ENCODE assay signal across 26 cellular contexts in genomic region chr1:84932991-84933611, GRCh38. TPM values are rescaled to one million over a fixed set of nuclear protein-coding genes. Genes with fewer than 3 reads are reported as not detected.
DNase-seq lines count a peak whose midpoint lies in the region; ATAC-seq, FAIRE-seq and TF ChIP-seq lines count a peak whose summit lies in the region.
"Had no signal": no experiment of that assay in that cellular context is flagged by ENCODE, and none has a peak within 500 bp of the region (broad histone marks: within the 10 kb centered on the region; RNA-seq: fewer than 3 reads in every experiment).

No MANE protein-coding gene starts in this region.

- H3K4me3 ChIP-seq in IMR-90 (ENCODE audit: insufficient read depth, low read depth, low read length) (no peak overlapping the region), K562 (no peak overlapping the region), keratinocyte (ENCODE audit: control insufficient read depth in 2 of 3, extremely low read depth in 1 of 3, insufficient read depth in 2 of 3, low read depth in 1 of 3, low read length in 3 of 3) (no peak overlapping the region), heart left ventricle (no peak overlapping the region)
- H3K4me3 ChIP-seq: BLaER1 treated with 17β-estradiol and CSF1 and Interleukin-3, amounts not matched to agents 10 nM and 100 nM; GM23338; HAP-1 had no signal

- no peaks in the 10 kb centered on the region for H3K27me3 Mint-ChIP-seq in stimulated activated memory B cell treated with anti-CD40 and anti-IgM and Interleukin-4, amounts not matched to agents 10 μg/mL and 1 μg/mL and 100 μg/mL, for 72 hours
- H3K27me3 Mint-ChIP-seq: CD4-positive, alpha-beta T cell; CD8-positive, alpha-beta memory T cell had no signal

- no peak overlapping the region for H3K18ac ChIP-seq in IMR-90 (ENCODE audit: low read depth, low read length)

- WGBS in IMR-90 (ENCODE audit: extremely low coverage in 2 of 2, insufficient read length in 1 of 2), 2 experiments = no CpG with 5 or more reads among the region's 7 CpGs
- WGBS in K562 (ENCODE audit: insufficient coverage, low coverage, missing lambda C conversion rate) = 0% methylated on average over 7 of the region's 7 CpGs
- 74 to 90% (median 82%) methylated on average over 7 of the region's 7 CpGs for WGBS in heart left ventricle, 4 donors

- no peak overlapping the region for H2BK20ac ChIP-seq in IMR-90 (ENCODE audit: low read depth, low read length)

- H3K4me1 ChIP-seq in IMR-90 (ENCODE audit: control insufficient read depth, insufficient read depth, low read length) (no peaks in the 10 kb centered on the region), K562 (replicated peaks in 1 of 2; ENCODE audit: control insufficient read depth in 2 of 2, insufficient read depth in 2 of 2, low read length in 2 of 2) (no peaks in the 10 kb centered on the region), keratinocyte (ENCODE audit: control insufficient read depth, extremely low read depth, insufficient read depth, low read length) (no peaks in the 10 kb centered on the region), heart left ventricle (no peaks in the 10 kb centered on the region)
- H3K4me1 ChIP-seq: BE2C, HAP-1 had no signal

- peaks cover 64% of the 10 kb centered on the region for H3K36me3 Mint-ChIP-seq in stimulated activated memory B cell treated with anti-CD40 and anti-IgM and Interleukin-4, amounts not matched to agents 10 μg/mL and 1 μg/mL and 100 μg/mL, for 72 hours
- H3K36me3 Mint-ChIP-seq: CD14-positive monocyte had no signal

- no peak overlapping the region for H3K14ac ChIP-seq in IMR-90 (replicated peaks; ENCODE audit: low read depth, low read length)

- TF ChIP-seq RAD21 in IMR-90 (IDR thresholded peaks at IDR 0.05; ENCODE audit: low read length) = no peak
- TF ChIP-seq RAD21 in K562 (CRISPR knock-in tag; conservative IDR thresholded peaks at IDR 0.05 in 1 of 2, IDR thresholded peaks at IDR 0.05 in 1 of 2) = no peak

- POLR2A ChIA-PET in IMR-90 (lab: Charles Lee; ENCODE audit: unreplicated experiment) = no interaction called here
- POLR2A ChIA-PET in K562 (lab: Yijun Ruan, JAX) = no interaction called here

- peaks cover 32% of the 10 kb centered on the region for H3K27me3 ChIP-seq in IMR-90 (ENCODE audit: control insufficient read depth, insufficient read depth, low read length)
- peaks cover 0 to 5% of the 10 kb centered on the region in 2 experiments; a peak in 1 of 5 replicates for H3K27me3 ChIP-seq in K562 (ENCODE audit: control insufficient read depth in 2 of 2, insufficient read depth in 2 of 2, low read length in 2 of 2)
- no peaks in the 10 kb centered on the region for H3K27me3 ChIP-seq in keratinocyte (ENCODE audit: control insufficient read depth, extremely low read depth, insufficient read depth, low read length)
- H3K27me3 ChIP-seq in heart left ventricle = peaks cover 0 to 6% (median 0%) of the 10 kb centered on the region in 9 donors
- H3K27me3 ChIP-seq: BE2C; BLaER1 treated with 17β-estradiol and CSF1 and Interleukin-3, amounts not matched to agents 10 nM and 100 nM had no signal

- H2AK5ac ChIP-seq in IMR-90 (ENCODE audit: low read depth, low read length) = no peak overlapping the region

- TF ChIP-seq CTCF in IMR-90 (conservative IDR thresholded peaks at IDR 0.05; ENCODE audit: low read depth, low read length) (no peak), K562 (IDR thresholded peaks at IDR 0.05 in 2 of 3, conservative IDR thresholded peaks at IDR 0.05 in 1 of 3; ENCODE audit: insufficient read depth in 2 of 3, low read depth in 1 of 3, low read length in 3 of 3) (no peak), keratinocyte (optimal IDR thresholded peaks at IDR 0.05 in 1 of 3, IDR thresholded peaks at IDR 0.05 in 1 of 3, conservative IDR thresholded peaks at IDR 0.05 in 1 of 3; ENCODE audit: extremely low read depth in 1 of 3, insufficient read depth in 2 of 3, low read length in 3 of 3) (no peak), heart left ventricle (IDR thresholded peaks at IDR 0.05) (no peak)

- H3K9ac ChIP-seq in IMR-90 (ENCODE audit: low read depth, low read length) (no peak overlapping the region), K562 (ENCODE audit: insufficient read depth in 1 of 2, low read depth in 2 of 2, low read length in 2 of 2) (no peak overlapping the region), keratinocyte (ENCODE audit: control insufficient read depth, extremely low read depth, insufficient read depth, low read length) (no peak overlapping the region)
- H3K9ac ChIP-seq: BLaER1 treated with 17β-estradiol and CSF1 and Interleukin-3, amounts not matched to agents 10 nM and 100 nM had no signal

- peak overlapping the region; percentile 2 for H3K27ac Mint-ChIP-seq in stimulated activated memory B cell treated with anti-CD40 and anti-IgM and Interleukin-4, amounts not matched to agents 10 μg/mL and 1 μg/mL and 100 μg/mL, for 72 hours
- H3K27ac Mint-ChIP-seq: CD4-positive, alpha-beta T cell; GM23338; HFFc6 had no signal

- TF ChIP-seq POLR2A in IMR-90 (IDR thresholded peaks at IDR 0.05; ENCODE audit: low read depth, low read length) = no peak
- TF ChIP-seq POLR2A in K562 (conservative IDR thresholded peaks at IDR 0.05) = no peak
- TF ChIP-seq POLR2A in heart left ventricle (IDR thresholded peaks at IDR 0.05) = no peak

- no peak overlapping the region for H2BK5ac ChIP-seq in IMR-90 (ENCODE audit: low read depth, low read length, poor library complexity, severe bottlenecking)

- H4K8ac ChIP-seq in IMR-90 (ENCODE audit: low read depth in 2 of 2, low read length in 2 of 2) = no peak overlapping the region

- H3K9me3 ChIP-seq in IMR-90 (ENCODE audit: control insufficient read depth, insufficient read depth, low read length) (no peaks in the 10 kb centered on the region), K562 (replicated peaks; ENCODE audit: control insufficient read depth, insufficient read depth, low read depth, low read length) (no peaks in the 10 kb centered on the region), keratinocyte (ENCODE audit: control insufficient read depth, low read depth, low read length) (no peaks in the 10 kb centered on the region), heart left ventricle (no peaks in the 10 kb centered on the region)
- H3K9me3 ChIP-seq: BE2C; BLaER1 treated with 17β-estradiol and CSF1 and Interleukin-3, amounts not matched to agents 10 nM and 100 nM; HAP-1 had no signal

- H2AFZ ChIP-seq in IMR-90 (replicated peaks; ENCODE audit: low read length, poor library complexity) = no peak overlapping the region
- H2AFZ ChIP-seq in K562 (ENCODE audit: low read depth, low read length) = no peak overlapping the region
- no peak overlapping the region for H2AFZ ChIP-seq in keratinocyte (ENCODE audit: control insufficient read depth, low read length)
- H2AFZ ChIP-seq: GM23338 had no signal

- H4K5ac ChIP-seq in IMR-90 (ENCODE audit: low read depth, low read length) = no peak overlapping the region

- no peak overlapping the region for H4K91ac ChIP-seq in IMR-90 (ENCODE audit: insufficient read depth, low read depth, low read length)

- no peaks in the 10 kb centered on the region for H3K36me3 ChIP-seq in IMR-90 (ENCODE audit: control insufficient read depth, insufficient read depth, low read length)
- H3K36me3 ChIP-seq in K562 (ENCODE audit: control insufficient read depth, insufficient read depth, low read length) = no peaks in the 10 kb centered on the region
- H3K36me3 ChIP-seq in keratinocyte (ENCODE audit: control insufficient read depth in 2 of 2, extremely low read depth in 1 of 2, insufficient read depth in 2 of 2, low read length in 2 of 2) = no peaks in the 10 kb centered on the region
- H3K36me3 ChIP-seq in heart left ventricle = no peaks in the 10 kb centered on the region
- H3K36me3 ChIP-seq: BE2C; BLaER1 treated with 17β-estradiol and CSF1 and Interleukin-3, amounts not matched to agents 10 nM and 100 nM; HAP-1 had no signal

- BruUV-seq in IMR-90 (replicated peaks; lab: Mats Ljungman, UMichigan) = no TSS peak
- BruUV-seq in K562 (replicated peaks; lab: Mats Ljungman, UMichigan) = no TSS peak

- H3K4me2 ChIP-seq in IMR-90 (ENCODE audit: low read depth, low read length) = no peak overlapping the region
- H3K4me2 ChIP-seq in K562 (ENCODE audit: insufficient read depth, low read length) = no peak overlapping the region
- H3K4me2 ChIP-seq in keratinocyte (ENCODE audit: control insufficient read depth, extremely low read depth, insufficient read depth, low read depth, low read length) = no peak overlapping the region
- H3K4me2 ChIP-seq: BLaER1 treated with 17β-estradiol and CSF1 and Interleukin-3, amounts not matched to agents 10 nM and 100 nM; GM23338 had no signal

- H2AK9ac ChIP-seq in IMR-90 (replicated peaks; ENCODE audit: low read depth, low read length, poor library complexity) = no peak overlapping the region

- dilution Hi-C loops in IMR-90 (cut with HindIII; ENCODE audit: low sequenced_read_pairs, unreplicated experiment) (no loop called here), keratinocyte (cut with MboI; ENCODE audit: extremely low pct_ligation_motif_present, low sequenced_read_pairs) (no loop called here)

- H3K4me3 Mint-ChIP-seq in stimulated activated memory B cell treated with anti-CD40 and anti-IgM and Interleukin-4, amounts not matched to agents 10 μg/mL and 1 μg/mL and 100 μg/mL, for 72 hours = no peak overlapping the region
- H3K4me3 Mint-ChIP-seq: CD14-positive monocyte; CD4-positive, alpha-beta T cell; CD8-positive, alpha-beta memory T cell; GM23338; HFFc6 had no signal

- H3K79me2 ChIP-seq in K562 (ENCODE audit: control insufficient read depth, insufficient read depth, low read length) (no peaks in the 10 kb centered on the region), keratinocyte (ENCODE audit: control insufficient read depth, insufficient read depth, low read length) (no peaks in the 10 kb centered on the region)

- FAIRE-seq in K562 (lab: Jason Lieb, UNC) = no peak
- peak; percentile 34 for FAIRE-seq in keratinocyte (lab: Jason Lieb, UNC)
- FAIRE-seq: A204.1, D721Med, GM12891, GM18507, H54 had no signal

- no peaks in the 10 kb centered on the region for H3K9me3 Mint-ChIP-seq in stimulated activated memory B cell treated with anti-CD40 and anti-IgM and Interleukin-4, amounts not matched to agents 10 μg/mL and 1 μg/mL and 100 μg/mL, for 72 hours
- H3K9me3 Mint-ChIP-seq: CD14-positive monocyte; CD4-positive, alpha-beta T cell; CD8-positive, alpha-beta memory T cell; GM23338; HFFc6 had no signal

- TF ChIP-seq EP300 in K562 (IDR thresholded peaks at IDR 0.05; ENCODE audit: low read length) = no peak

- no peak overlapping the region for H3K4ac ChIP-seq in IMR-90 (ENCODE audit: low read depth, low read length)

- H3K27ac ChIP-seq in IMR-90 (ENCODE audit: insufficient read depth, low read length) (no peak overlapping the region), K562 (ENCODE audit: extremely low read depth, low read depth, low read length) (no peak overlapping the region), keratinocyte (ENCODE audit: control insufficient read depth, insufficient read depth, low read length) (no peak overlapping the region), heart left ventricle (no peak overlapping the region)
- H3K27ac ChIP-seq: BLaER1 treated with 17β-estradiol and CSF1 and Interleukin-3, amounts not matched to agents 10 nM and 100 nM had no signal

- H3K23ac ChIP-seq in IMR-90 (ENCODE audit: low read depth, low read length) = no peak overlapping the region

- H3K56ac ChIP-seq in IMR-90 (ENCODE audit: extremely low read depth, insufficient read depth, low read length) = no peak overlapping the region

- no peaks in the 10 kb centered on the region for H3K4me1 Mint-ChIP-seq in stimulated activated memory B cell treated with anti-CD40 and anti-IgM and Interleukin-4, amounts not matched to agents 10 μg/mL and 1 μg/mL and 100 μg/mL, for 72 hours
- H3K4me1 Mint-ChIP-seq: CD14-positive monocyte had no signal

- intact Hi-C loops in IMR-90 (cut with micrococcal nuclease) (loop anchor here (10.0 kb wide), 1 partner anchor 308 kb away; no protein-coding TSS in a partner anchor), K562 (cut with micrococcal nuclease) (loop anchor here (10.0 kb wide), 2 partner anchors 308 to 1028 kb away; no protein-coding TSS in a partner anchor), heart left ventricle (cut with DNase I) (loop anchor here in 8 of 10 donors (5.0 to 10.0 kb wide), 8 partner anchors 148 to 1028 kb away; no protein-coding TSS in a partner anchor)

- no peaks in the 10 kb centered on the region for H3K79me1 ChIP-seq in IMR-90 (ENCODE audit: low read depth in 1 of 2, low read length in 2 of 2)

- no peak overlapping the region for H2BK15ac ChIP-seq in IMR-90 (ENCODE audit: low read depth, low read length)

- no peaks in the 10 kb centered on the region for H3K9me1 ChIP-seq in IMR-90 (ENCODE audit: insufficient read depth, low read length)
- H3K9me1 ChIP-seq in K562 (ENCODE audit: control insufficient read depth, insufficient read depth, low read length) = no peaks in the 10 kb centered on the region
- no peaks in the 10 kb centered on the region for H3K9me1 ChIP-seq in keratinocyte (ENCODE audit: control insufficient read depth, extremely low read depth, insufficient read depth, low read length)

- no peaks in the 10 kb centered on the region for H4K20me1 ChIP-seq in IMR-90 (ENCODE audit: insufficient read depth, low read length)
- H4K20me1 ChIP-seq in K562 (replicated peaks; ENCODE audit: control insufficient read depth, insufficient read depth, low read length) = no peaks in the 10 kb centered on the region
- no peaks in the 10 kb centered on the region for H4K20me1 ChIP-seq in keratinocyte (ENCODE audit: control insufficient read depth, extremely low read depth, insufficient read depth, low read length)
- H4K20me1 ChIP-seq: BLaER1 treated with 17β-estradiol and CSF1 and Interleukin-3, amounts not matched to agents 10 nM and 100 nM had no signal

- ATAC-seq in IMR-90 (ENCODE audit: low read depth) (no peak), K562 (no peak), heart left ventricle (no peak)
- no peak for ATAC-seq in stimulated activated memory B cell treated with anti-CD40 and anti-IgM and Interleukin-4, amounts not matched to agents 10 μg/mL and 1 μg/mL and 100 μg/mL, for 72 hours
- ATAC-seq: GM23338 had no signal

- CTCF ChIA-PET in IMR-90 (lab: Yijun Ruan, JAX) (no interaction called here), K562 (lab: Yijun Ruan, JAX; ENCODE audit: low intra/inter-chr PET ratio) (no interaction called here)

- in situ Hi-C loops in IMR-90 (cut with MboI; ENCODE audit: low sequenced_read_pairs) = loop anchor here (10.0 to 25.0 kb wide), 2 partner anchors 321 to 468 kb away; no protein-coding TSS in a partner anchor
- in situ Hi-C loops in K562 (cut with MboI) = loop anchor here (25.0 kb wide), 1 partner anchor 1021 kb away; no protein-coding TSS in a partner anchor

- DNase-seq in IMR-90 (no peak), K562 (ENCODE audit: extremely low read depth in 1 of 4, low spot score in 3 of 4) (no peak), keratinocyte (ENCODE audit: low read depth, low spot score) (no peak), SHP77 treated with DMSO at 0.1 percent for 48 hours (lab: John Stamatoyannopoulos, UW) (no peak), heart left ventricle (no peak), foreskin melanocyte (no peak)
- DNase-seq: ACHN; AML-193; BE2C; CD4-positive, alpha-beta T cell; CD8-positive, alpha-beta memory T cell; DMS53; DMS79 treated with DMSO at 0.1 percent for 48 hours; GF-D8; HFFc6 had no signal

- no peak overlapping the region for H2BK120ac ChIP-seq in IMR-90 (ENCODE audit: low read depth, low read length)

RNA-seq across cellular contexts. Expression of gene LPAR3, which starts 40.1 kb away (rescaled TPM):
- total RNA-seq in IMR-90 (2012; rRNA removed) (0.18 and 0.28 TPM in 2 replicates), K562 (2014; rRNA removed) (not detected in 2 replicates), K562 (2014; rRNA removed; fragmentation: Illumina TruSeq; extraction: Trizol) (not detected in 2 replicates), K562 (2015; rRNA removed; fragmentation: Illumina TruSeq; extraction: Trizol) (not detected in 2 replicates), K562 (2021) (0.11 TPM in 2 replicates), heart left ventricle (10 to 100 TPM in 7 of 9 donors, 1 to 10 TPM in 2; 5.9 to 25.0 (median 14.7) TPM)
- polyA plus RNA-seq in IMR-90 (2012; rRNA removed) (0.07 and 0.09 TPM in 2 replicates), K562 (2011; rRNA removed) (not detected in 2 replicates), K562 (2014; fragmentation: Illumina TruSeq; extraction: Trizol) (not detected in 2 replicates), K562 (2014; fragmentation: Nextera tagmentation; extraction: Ambion mirVana) (not detected), K562 (2014; rRNA removed) (not detected in 2 replicates), keratinocyte (39.2 to 43.2 TPM (median 42.1 TPM) in 3 replicates), heart left ventricle (10 to 100 TPM in 1 of 2 donors, 1 to 10 TPM in 1; 9.7 to 10.6 TPM)
- polyA plus RNA-seq in IMR-90 (2012; cell fraction: cytosol; rRNA removed) = 0.12 and 0.56 TPM in 2 replicates
- polyA plus RNA-seq in IMR-90 (2012; cell fraction: nucleus; rRNA removed; ENCODE audit: low replicate concordance) = 0.03 TPM in 1 of 2 replicates, not detected in the other
- total RNA-seq in K562 (2011; cell fraction: chromatin; rRNA removed; ENCODE audit: low replicate concordance) = not detected in 2 replicates
- total RNA-seq in K562 (2011; cell fraction: nucleolus; rRNA removed) = not detected in 2 replicates
- not detected in 2 replicates for total RNA-seq in K562 (2011; cell fraction: nucleoplasm; rRNA removed)
- polyA plus RNA-seq in K562 (2011; cell fraction: cytosol; rRNA removed) = not detected in 2 replicates
- polyA plus RNA-seq in K562 (2011; cell fraction: nucleus; rRNA removed) = not detected in 2 replicates
- polyA plus RNA-seq in K562 (2012) = 0.03 TPM in 1 of 2 replicates, not detected in the other
- not detected in 2 replicates for polyA minus RNA-seq in K562 (2011; rRNA and poly(A)+ RNA removed)
- polyA minus RNA-seq in K562 (2011; cell fraction: cytosol; rRNA and poly(A)+ RNA removed) = not detected in 2 replicates
- not detected in 2 replicates for polyA minus RNA-seq in K562 (2011; cell fraction: nucleus; rRNA and poly(A)+ RNA removed)
- polyA plus RNA-seq in keratinocyte (2011; ENCODE audit: low read depth) = 25.1 TPM
- polyA plus RNA-seq in keratinocyte (2011; cell fraction: cytosol; rRNA removed) = 24.8 and 26.5 TPM in 2 replicates
- polyA plus RNA-seq in keratinocyte (2011; cell fraction: nucleus; rRNA removed) = 38.1 and 38.7 TPM in 2 replicates
- polyA plus RNA-seq in keratinocyte (2012; ENCODE audit: low replicate concordance) = 17.9 and 23.4 TPM in 2 replicates
- polyA minus RNA-seq in keratinocyte = 57.2 to 133 TPM (median 85.3 TPM) in 3 replicates
- 64.3 TPM for polyA minus RNA-seq in keratinocyte (2011; cell fraction: cytosol; rRNA and poly(A)+ RNA removed)
- 33.9 and 57.2 TPM in 2 replicates for polyA minus RNA-seq in keratinocyte (2011; cell fraction: nucleus; rRNA and poly(A)+ RNA removed)
- total RNA-seq: G401 had no signal
- polyA plus RNA-seq: CD14-positive monocyte had no signal

Comparison
In these comparisons a context has a peak if more than half of its experiments do, and no peak if none do; other contexts are left out.
1. RNA of gene LPAR3, which starts 40.1 kb away (polyA plus RNA-seq): 17.9 to 43.2 TPM in keratinocyte and 9.7 to 10.6 TPM in heart left ventricle; 0.03 to 0.56 TPM in IMR-90 and 0.03 TPM in K562; every median in the first group is over 4 times any median in the second.